In genomic region chr17:37766951-37767350, GRCh38 we compare ENCODE assay signal across 1 cellular context.
TF ChIP-seq lines count a peak whose summit lies in the region.

No MANE protein-coding gene starts in this region.

TF ChIP-seq in HepG2, 621 proteins besides CTCF, POLR2A, EP300 and RAD21:
- no peak for TF ChIP-seq HIVEP1 (CRISPR knock-in tag; IDR thresholded peaks at IDR 0.05)
- TF ChIP-seq CREBL2 (CRISPR knock-in tag; IDR thresholded peaks at IDR 0.05; ENCODE audit: borderline replicate concordance): no peak
- no peak for TF ChIP-seq ZSCAN31 (CRISPR knock-in tag; IDR thresholded peaks at IDR 0.05; ENCODE audit: low read depth)
- TF ChIP-seq MIER2 (CRISPR knock-in tag; IDR thresholded peaks at IDR 0.05): no peak
- no peak for TF ChIP-seq CREB1 (IDR thresholded peaks at IDR 0.05)
- TF ChIP-seq CREB1 (CRISPR knock-in tag; IDR thresholded peaks at IDR 0.05): no peak
- no peak for TF ChIP-seq AGO2 (optimal IDR thresholded peaks at IDR 0.05; ENCODE audit: low read depth, low read length)
- no peak for TF ChIP-seq ZNF891 (CRISPR knock-in tag; IDR thresholded peaks at IDR 0.05)
- no peak for TF ChIP-seq ZNF160 (CRISPR knock-in tag; IDR thresholded peaks at IDR 0.05)
- TF ChIP-seq ZNF546 (CRISPR knock-in tag; conservative IDR thresholded peaks at IDR 0.05): no peak
- no peak for TF ChIP-seq ZNF776 (CRISPR knock-in tag; IDR thresholded peaks at IDR 0.05)
- TF ChIP-seq, protein P1, sequence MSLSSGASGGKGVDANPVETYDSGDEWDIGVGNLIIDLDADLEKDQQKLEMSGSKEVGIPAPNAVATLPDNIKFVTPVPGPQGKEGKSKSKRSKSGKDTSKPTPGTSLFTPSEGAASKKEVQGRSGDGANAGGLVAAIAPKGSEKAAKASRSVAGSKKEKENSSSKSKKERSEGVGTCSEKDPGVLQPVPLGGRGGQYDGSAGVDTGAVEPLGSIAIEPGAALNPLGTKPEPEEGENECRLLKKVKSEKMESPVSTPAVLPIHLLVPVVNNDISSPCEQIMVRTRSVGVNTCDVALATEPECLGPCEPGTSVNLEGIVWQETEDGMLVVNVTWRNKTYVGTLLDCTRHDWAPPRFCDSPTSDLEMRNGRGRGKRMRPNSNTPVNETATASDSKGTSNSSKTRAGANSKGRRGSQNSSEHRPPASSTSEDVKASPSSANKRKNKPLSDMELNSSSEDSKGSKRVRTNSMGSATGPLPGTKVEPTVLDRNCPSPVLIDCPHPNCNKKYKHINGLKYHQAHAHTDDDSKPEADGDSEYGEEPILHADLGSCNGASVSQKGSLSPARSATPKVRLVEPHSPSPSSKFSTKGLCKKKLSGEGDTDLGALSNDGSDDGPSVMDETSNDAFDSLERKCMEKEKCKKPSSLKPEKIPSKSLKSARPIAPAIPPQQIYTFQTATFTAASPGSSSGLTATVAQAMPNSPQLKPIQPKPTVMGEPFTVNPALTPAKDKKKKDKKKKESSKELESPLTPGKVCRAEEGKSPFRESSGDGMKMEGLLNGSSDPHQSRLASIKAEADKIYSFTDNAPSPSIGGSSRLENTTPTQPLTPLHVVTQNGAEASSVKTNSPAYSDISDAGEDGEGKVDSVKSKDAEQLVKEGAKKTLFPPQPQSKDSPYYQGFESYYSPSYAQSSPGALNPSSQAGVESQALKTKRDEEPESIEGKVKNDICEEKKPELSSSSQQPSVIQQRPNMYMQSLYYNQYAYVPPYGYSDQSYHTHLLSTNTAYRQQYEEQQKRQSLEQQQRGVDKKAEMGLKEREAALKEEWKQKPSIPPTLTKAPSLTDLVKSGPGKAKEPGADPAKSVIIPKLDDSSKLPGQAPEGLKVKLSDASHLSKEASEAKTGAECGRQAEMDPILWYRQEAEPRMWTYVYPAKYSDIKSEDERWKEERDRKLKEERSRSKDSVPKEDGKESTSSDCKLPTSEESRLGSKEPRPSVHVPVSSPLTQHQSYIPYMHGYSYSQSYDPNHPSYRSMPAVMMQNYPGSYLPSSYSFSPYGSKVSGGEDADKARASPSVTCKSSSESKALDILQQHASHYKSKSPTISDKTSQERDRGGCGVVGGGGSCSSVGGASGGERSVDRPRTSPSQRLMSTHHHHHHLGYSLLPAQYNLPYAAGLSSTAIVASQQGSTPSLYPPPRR (CRISPR knock-in tag; IDR thresholded peaks at IDR 0.05; ENCODE audit: borderline replicate concordance): no peak
- no peak for TF ChIP-seq RARG (CRISPR knock-in tag; IDR thresholded peaks at IDR 0.05; ENCODE audit: low read depth)
- no peak for TF ChIP-seq KLF6 (CRISPR knock-in tag; IDR thresholded peaks at IDR 0.05)
- no peak for TF ChIP-seq SPEN (CRISPR knock-in tag; IDR thresholded peaks at IDR 0.05; ENCODE audit: low read depth)
- no peak for TF ChIP-seq ZNF556 (CRISPR knock-in tag; IDR thresholded peaks at IDR 0.05; ENCODE audit: borderline replicate concordance)
- TF ChIP-seq RORA (CRISPR knock-in tag; IDR thresholded peaks at IDR 0.05): no peak
- no peak for TF ChIP-seq HNF4A (CRISPR knock-in tag; IDR thresholded peaks at IDR 0.05)
- no peak for TF ChIP-seq SNAPC5 (CRISPR knock-in tag; IDR thresholded peaks at IDR 0.05; ENCODE audit: borderline replicate concordance)
- TF ChIP-seq, protein P2, sequence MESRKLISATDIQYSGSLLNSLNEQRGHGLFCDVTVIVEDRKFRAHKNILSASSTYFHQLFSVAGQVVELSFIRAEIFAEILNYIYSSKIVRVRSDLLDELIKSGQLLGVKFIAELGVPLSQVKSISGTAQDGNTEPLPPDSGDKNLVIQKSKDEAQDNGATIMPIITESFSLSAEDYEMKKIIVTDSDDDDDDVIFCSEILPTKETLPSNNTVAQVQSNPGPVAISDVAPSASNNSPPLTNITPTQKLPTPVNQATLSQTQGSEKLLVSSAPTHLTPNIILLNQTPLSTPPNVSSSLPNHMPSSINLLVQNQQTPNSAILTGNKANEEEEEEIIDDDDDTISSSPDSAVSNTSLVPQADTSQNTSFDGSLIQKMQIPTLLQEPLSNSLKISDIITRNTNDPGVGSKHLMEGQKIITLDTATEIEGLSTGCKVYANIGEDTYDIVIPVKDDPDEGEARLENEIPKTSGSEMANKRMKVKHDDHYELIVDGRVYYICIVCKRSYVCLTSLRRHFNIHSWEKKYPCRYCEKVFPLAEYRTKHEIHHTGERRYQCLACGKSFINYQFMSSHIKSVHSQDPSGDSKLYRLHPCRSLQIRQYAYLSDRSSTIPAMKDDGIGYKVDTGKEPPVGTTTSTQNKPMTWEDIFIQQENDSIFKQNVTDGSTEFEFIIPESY (CRISPR knock-in tag; IDR thresholded peaks at IDR 0.05): no peak
- TF ChIP-seq, protein P3, sequence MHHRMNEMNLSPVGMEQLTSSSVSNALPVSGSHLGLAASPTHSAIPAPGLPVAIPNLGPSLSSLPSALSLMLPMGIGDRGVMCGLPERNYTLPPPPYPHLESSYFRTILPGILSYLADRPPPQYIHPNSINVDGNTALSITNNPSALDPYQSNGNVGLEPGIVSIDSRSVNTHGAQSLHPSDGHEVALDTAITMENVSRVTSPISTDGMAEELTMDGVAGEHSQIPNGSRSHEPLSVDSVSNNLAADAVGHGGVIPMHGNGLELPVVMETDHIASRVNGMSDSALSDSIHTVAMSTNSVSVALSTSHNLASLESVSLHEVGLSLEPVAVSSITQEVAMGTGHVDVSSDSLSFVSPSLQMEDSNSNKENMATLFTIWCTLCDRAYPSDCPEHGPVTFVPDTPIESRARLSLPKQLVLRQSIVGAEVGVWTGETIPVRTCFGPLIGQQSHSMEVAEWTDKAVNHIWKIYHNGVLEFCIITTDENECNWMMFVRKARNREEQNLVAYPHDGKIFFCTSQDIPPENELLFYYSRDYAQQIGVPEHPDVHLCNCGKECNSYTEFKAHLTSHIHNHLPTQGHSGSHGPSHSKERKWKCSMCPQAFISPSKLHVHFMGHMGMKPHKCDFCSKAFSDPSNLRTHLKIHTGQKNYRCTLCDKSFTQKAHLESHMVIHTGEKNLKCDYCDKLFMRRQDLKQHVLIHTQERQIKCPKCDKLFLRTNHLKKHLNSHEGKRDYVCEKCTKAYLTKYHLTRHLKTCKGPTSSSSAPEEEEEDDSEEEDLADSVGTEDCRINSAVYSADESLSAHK (CRISPR knock-in tag; IDR thresholded peaks at IDR 0.05; ENCODE audit: borderline replicate concordance): no peak
